In the genomic region with DNA sequence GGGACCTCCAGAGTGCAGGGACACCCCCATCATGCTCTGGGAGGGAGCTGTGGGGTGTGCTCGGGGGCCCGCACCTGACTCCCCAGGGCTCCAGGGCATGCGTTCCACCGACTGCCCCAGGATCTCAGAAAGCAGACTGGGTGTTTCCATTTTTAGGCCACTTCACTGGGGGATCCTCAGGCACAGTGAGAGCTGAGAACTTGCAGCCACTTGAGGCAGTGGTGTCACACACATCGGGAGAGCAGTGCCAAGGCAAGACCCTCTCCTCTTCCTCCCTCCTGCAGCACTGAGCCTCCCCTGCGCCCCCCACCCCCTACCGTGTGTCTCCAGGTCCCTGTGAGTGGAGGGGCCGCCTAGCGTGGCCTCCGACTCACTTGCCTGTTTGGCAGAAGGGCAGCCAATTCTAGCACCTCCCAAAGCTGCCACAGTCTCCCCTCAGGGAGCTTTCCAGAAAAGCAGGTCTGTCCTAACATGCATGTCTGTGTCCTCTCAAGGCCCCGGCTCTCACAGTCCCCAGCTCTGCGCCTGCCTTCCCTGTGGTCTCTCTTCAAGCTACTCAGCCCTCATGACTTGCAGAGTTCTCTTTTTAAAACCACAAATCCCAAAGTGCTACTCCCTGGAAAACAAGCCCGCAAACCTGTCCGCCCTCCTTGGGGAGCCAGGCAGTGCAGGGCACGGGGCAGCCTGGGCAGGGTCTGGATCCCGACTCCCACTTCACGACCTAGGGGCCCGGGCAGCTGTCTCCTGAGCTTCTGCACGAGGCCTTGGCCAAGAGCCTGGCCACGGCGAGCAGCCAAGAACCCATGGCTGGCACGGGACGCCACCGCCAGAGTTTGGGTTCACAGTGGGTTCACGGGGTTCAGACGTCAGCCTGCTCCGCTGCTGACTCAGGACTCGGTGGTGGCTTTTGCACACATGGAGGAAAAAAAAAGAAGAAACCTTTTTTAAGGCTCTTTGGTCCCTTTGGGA, we compare ENCODE assay signal across 9 cellular contexts.
A peak's percentile ranks its signal among the peaks of the same experiment; 100 is the strongest.
DNase-seq lines count a peak whose midpoint lies in the region; ATAC-seq and TF ChIP-seq lines count a peak whose summit lies in the region.
"Had no signal": no experiment of that assay in that cellular context is flagged by ENCODE, and none has a peak within 500 bp of the region (broad histone marks: within the 10 kb centered on the region; RNA-seq: fewer than 3 reads in every experiment).

No MANE protein-coding gene starts in this region.

- TF ChIP-seq POLR2A in gastroesophageal sphincter (IDR thresholded peaks at IDR 0.05), result no peak
- peak; percentile 22 for TF ChIP-seq POLR2A in prostate gland (IDR thresholded peaks at IDR 0.05)

- intact Hi-C loops in prostate gland (cut with DNase I), result loop anchor here (5.0 kb wide), 1 partner anchor 95 kb away; a partner anchor contains a TSS

- peak in 1 of 4 experiments; percentile 37 for TF ChIP-seq CTCF in gastroesophageal sphincter (IDR thresholded peaks at IDR 0.05)
- no peak for TF ChIP-seq CTCF in prostate gland (IDR thresholded peaks at IDR 0.05)

- in situ Hi-C loops in SK-MEL-5 (cut with HindIII; ENCODE audit: low pct_unique_long_range_greater_than_20kb, low sequenced_read_pairs), result no loop called here
- in situ Hi-C loops in KBM-7 (cut with MboI; ENCODE audit: low pct_unique_long_range_greater_than_20kb, low sequenced_read_pairs), result no loop called here

- 48 to 58% methylated on average over 6 to 17 of the region's 28 CpGs for WGBS in gastroesophageal sphincter (ENCODE audit: low coverage in 1 of 2), 2 donors
- 48% methylated on average over 28 of the region's 28 CpGs for WGBS in prostate gland

- H3K9me3 ChIP-seq in gastroesophageal sphincter, result no peaks in the 10 kb centered on the region
- no peaks in the 10 kb centered on the region for H3K9me3 ChIP-seq in prostate gland

- H3K4me1 ChIP-seq in gastroesophageal sphincter (peaks cover 2 to 100% (median 45%) of the 10 kb centered on the region in 3 donors), prostate gland (replicated peaks) (peaks cover 5% of the 10 kb centered on the region)

- no peak overlapping the region for H3K4me3 ChIP-seq in gastroesophageal sphincter
- H3K4me3 ChIP-seq in prostate gland, result no peak overlapping the region

- TF ChIP-seq EP300 in gastroesophageal sphincter (IDR thresholded peaks at IDR 0.05), result no peak

- H3K36me3 ChIP-seq in gastroesophageal sphincter, result peaks cover 0 to 6% of the 10 kb centered on the region in 2 donors
- no peaks in the 10 kb centered on the region for H3K36me3 ChIP-seq in prostate gland

- H3K27me3 ChIP-seq in gastroesophageal sphincter (no peaks in the 10 kb centered on the region), prostate gland (replicated peaks; ENCODE audit: insufficient read depth) (no peaks in the 10 kb centered on the region)

- H3K27ac ChIP-seq in gastroesophageal sphincter (peak overlapping the region in 3 of 4 donors; percentile 62 to 80 (median 70)), prostate gland (peak overlapping the region; percentile 78 to 82)
- H3K27ac ChIP-seq: 22Rv1 had no signal

- ATAC-seq in gastroesophageal sphincter (peak; percentile 42), GM21737 (IDR thresholded peaks at IDR 0.05; ENCODE audit: unreplicated experiment) (no peak), GM21515 (IDR thresholded peaks at IDR 0.05; ENCODE audit: unreplicated experiment) (no peak)

- DNase-seq in DMS 273 (lab: John Stamatoyannopoulos, UW; ENCODE audit: unreplicated experiment) (peak; percentile 77), DMS 273 treated with DMSO at 0.1 percent for 48 hours (lab: John Stamatoyannopoulos, UW) (no peak), SK-MEL-5 (ENCODE audit: low read depth, low spot score) (peak; percentile 38), prostate gland (ENCODE audit: low spot score) (peak; percentile 68), KBM-7 (no peak)

Comparison
In these comparisons a context has a peak if more than half of its experiments do, and no peak if none do; other contexts are left out.
1. DNase-seq: peak in DMS 273 (single experiment), SK-MEL-5 (single experiment) and prostate gland (single experiment); none in DMS 273 treated with DMSO at 0.1 percent for 48 hours (single experiment) and KBM-7 (single experiment).